In the genomic region with DNA sequence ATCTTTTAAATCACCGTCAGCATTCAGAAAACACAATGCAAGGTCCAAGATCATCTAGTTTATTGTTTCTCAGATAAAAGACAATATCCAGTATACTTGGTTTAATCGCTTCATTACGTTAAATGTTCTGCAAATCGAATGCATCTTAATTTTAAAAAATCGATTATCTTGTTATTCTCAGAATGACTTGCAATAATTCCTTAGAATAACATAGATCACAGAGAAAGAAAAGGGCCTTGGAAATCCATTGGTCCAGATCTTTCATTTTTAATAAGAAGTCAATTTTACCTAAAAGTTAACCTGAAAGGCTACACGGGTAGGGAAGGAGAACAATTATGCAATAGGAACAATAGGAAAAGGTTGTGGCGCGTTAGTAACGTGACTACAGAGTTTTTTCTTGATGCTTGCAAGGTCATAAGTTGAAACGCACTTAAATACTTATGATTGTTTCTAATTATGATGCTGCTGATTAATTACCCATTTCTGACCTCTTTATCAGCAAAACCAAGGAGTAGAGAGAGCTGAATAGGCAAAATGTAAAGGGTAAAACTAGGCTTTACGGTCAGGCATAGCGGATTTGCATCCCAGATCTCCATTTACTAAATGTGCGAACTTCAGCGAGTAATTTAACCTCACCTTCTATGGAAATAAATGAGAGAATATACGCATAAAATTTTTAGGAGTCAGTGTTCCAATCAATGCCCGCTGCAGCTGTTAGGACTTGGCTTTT, we compare ENCODE assay signal across 8 cellular contexts. TPM values are rescaled to one million over a fixed set of nuclear protein-coding genes. Genes with fewer than 3 reads are reported as not detected.
DNase-seq lines count a peak whose midpoint lies in the region; ATAC-seq and TF ChIP-seq lines count a peak whose summit lies in the region.

No MANE protein-coding gene starts in this region.

- H4K20me1 ChIP-seq in PC-3 (ENCODE audit: low read length) = no peaks in the 10 kb centered on the region

- H3K9me3 ChIP-seq in PC-3 (ENCODE audit: low read length) = no peaks in the 10 kb centered on the region
- no peaks in the 10 kb centered on the region for H3K9me3 ChIP-seq in prostate gland

- 35% methylated on average over 16 of the region's 16 CpGs for WGBS in prostate gland

- peak overlapping the region; percentile 95 for H3K4me3 ChIP-seq in PC-3 (ENCODE audit: low read length)
- H3K4me3 ChIP-seq in epithelial cell of proximal tubule (ENCODE audit: low read depth, low read length) = peak overlapping the region; percentile 70
- H3K4me3 ChIP-seq in prostate gland = peak overlapping the region; percentile 44 to 48

- POLR2A ChIA-PET in PC-3 (lab: Charles Lee; ENCODE audit: unreplicated experiment) = no interaction called here

- H3K27ac ChIP-seq in PC-3 (ENCODE audit: low read length) = no peak overlapping the region
- H3K27ac ChIP-seq in prostate gland = peak overlapping the region; percentile 79 to 81

- CTCF ChIA-PET in PC-3 (lab: Charles Lee) = no interaction called here

- no peaks in the 10 kb centered on the region for H3K9me2 ChIP-seq in PC-3 (replicated peaks; ENCODE audit: low read length)

- intact Hi-C loops in PC-3 (cut with micrococcal nuclease) = loop anchor here (1.0 to 10.0 kb wide), 4 partner anchors 17 to 215 kb away; no protein-coding TSS in a partner anchor
- intact Hi-C loops in prostate gland (cut with DNase I) = loop anchor here (10.0 kb wide), 2 partner anchors 245 to 625 kb away; a partner anchor contains a TSS

- H3K4me1 ChIP-seq in PC-3 (ENCODE audit: insufficient read depth, low read length) (0 out of 2 replicates have a peak, but pooled peaks cover 10% of the 10 kb centered on the region), prostate gland (replicated peaks) (no peaks in the 10 kb centered on the region)

- peak overlapping the region; percentile 85 for H3K4me2 ChIP-seq in PC-3 (ENCODE audit: low read length)

- H3K79me2 ChIP-seq in PC-3 (ENCODE audit: low read length) = peaks cover 19% of the 10 kb centered on the region

- ATAC-seq in PC-3 = no peak
- ATAC-seq in HG02571 (IDR thresholded peaks at IDR 0.05; ENCODE audit: unreplicated experiment) = no peak

- no peaks in the 10 kb centered on the region for H3F3A ChIP-seq in PC-3 (ENCODE audit: low read length, unreplicated experiment)

- BruUV-seq in PC-3 (replicated peaks; lab: Mats Ljungman, UMichigan) = TSS peak; percentile 97

- no peaks in the 10 kb centered on the region for H3K27me3 ChIP-seq in PC-3 (ENCODE audit: low read length)
- no peaks in the 10 kb centered on the region for H3K27me3 ChIP-seq in prostate gland (replicated peaks; ENCODE audit: insufficient read depth)

- no peaks in the 10 kb centered on the region for H3K36me3 ChIP-seq in PC-3 (ENCODE audit: low read depth, low read length)
- no peaks in the 10 kb centered on the region for H3K36me3 ChIP-seq in prostate gland

- no peak for TF ChIP-seq POLR2A in prostate gland (IDR thresholded peaks at IDR 0.05)

- TF ChIP-seq CTCF in PC-3 (conservative IDR thresholded peaks at IDR 0.05; ENCODE audit: low read depth, low read length) (no peak), epithelial cell of proximal tubule (conservative IDR thresholded peaks at IDR 0.05; ENCODE audit: low read depth, low read length) (no peak), prostate gland (IDR thresholded peaks at IDR 0.05) (no peak)

- peak overlapping the region; percentile 82 for H3K9ac ChIP-seq in PC-3 (ENCODE audit: low read length)

- in situ Hi-C loops in G401 (cut with HindIII; ENCODE audit: low sequenced_read_pairs) = no loop called here

- DNase-seq in G401 (ENCODE audit: low spot score) = peak; percentile 6
- no peak for DNase-seq in PC-3
- no peak for DNase-seq in epithelial cell of proximal tubule (ENCODE audit: low read depth)
- no peak for DNase-seq in prostate gland (ENCODE audit: low spot score)
- no peak for DNase-seq in NAMALWA (ENCODE audit: low spot score)
- no peak for DNase-seq in NCI-H187 (lab: John Stamatoyannopoulos, UW)
- no peak for DNase-seq in midbrain (lab: John Stamatoyannopoulos, UW)

- H2AFZ ChIP-seq in PC-3 (ENCODE audit: low read length) = peak overlapping the region; percentile 79

RNA-seq across cellular contexts. Expression of a gene that starts 0.8 kb away (rescaled TPM):
- 2.8 and 5.2 TPM in 2 replicates for total RNA-seq in G401 (2014; rRNA removed; shearing (Covaris generic))
- total RNA-seq in PC-3 (2014; rRNA removed) = 5.0 and 6.7 TPM in 2 replicates
- 1.5 and 4.2 TPM in 2 replicates for total RNA-seq in epithelial cell of proximal tubule
- 1 to 10 TPM; 6.3 to 7.6 TPM for total RNA-seq in prostate gland

RNA-seq across cellular contexts. Expression of a gene that starts 4.9 kb away (rescaled TPM):
- total RNA-seq in G401 (2014; rRNA removed; shearing (Covaris generic)) = 187 and 227 TPM in 2 replicates
- 214 and 243 TPM in 2 replicates for total RNA-seq in PC-3 (2014; rRNA removed)
- total RNA-seq in epithelial cell of proximal tubule = 333 and 354 TPM in 2 replicates
- total RNA-seq in prostate gland = 100 to 1,000 TPM; 121 to 328 TPM
